In genomic region chr15:56765252-56765651, GRCh38 we compare ENCODE assay signal across 14 cellular contexts. TPM values are rescaled to one million over a fixed set of nuclear protein-coding genes. Genes with fewer than 3 reads are reported as not detected.
DNase-seq lines count a peak whose midpoint lies in the region; ATAC-seq, FAIRE-seq and TF ChIP-seq lines count a peak whose summit lies in the region.
"Had no signal": no experiment of that assay in that cellular context is flagged by ENCODE, and none has a peak within 500 bp of the region (broad histone marks: within the 10 kb centered on the region; RNA-seq: fewer than 3 reads in every experiment).

No MANE protein-coding gene starts in this region.

- no peak for TF ChIP-seq EP300 in sigmoid colon (IDR thresholded peaks at IDR 0.05)

- no peaks in the 10 kb centered on the region for H3K27me3 Mint-ChIP-seq in T-helper 2 cell treated with Interferon-gamma antibody and Interleukin-4, amounts not matched to agents 5 μg/mL and 100 μg/mL, for 36 hours (ENCODE audit: low read depth)
- H3K27me3 Mint-ChIP-seq in effector memory CD8-positive, alpha-beta T cell = no peaks in the 10 kb centered on the region

- CTCF ChIA-PET in AG04449 (lab: Yijun Ruan, JAX) = interaction anchor here (1.2 to 2.3 kb wide), 2 partner anchors 8 to 10 kb away, joined by 4 to 5 read pairs; no protein-coding TSS in a partner anchor

- peaks cover 25% of the 10 kb centered on the region for H3K4me1 Mint-ChIP-seq in T-helper 2 cell treated with Interferon-gamma antibody and Interleukin-4, amounts not matched to agents 5 μg/mL and 100 μg/mL, for 36 hours (ENCODE audit: low read depth)
- peaks cover 0 to 3% of the 10 kb centered on the region in 2 donors for H3K4me1 Mint-ChIP-seq in effector memory CD8-positive, alpha-beta T cell (ENCODE audit: low read depth in 2 of 2)

- no peak for ATAC-seq in effector memory CD8-positive, alpha-beta T cell (replicated peaks)
- ATAC-seq: gastroesophageal sphincter, left lobe of liver had no signal

- no peaks in the 10 kb centered on the region for H3K36me3 ChIP-seq in sigmoid colon
- H3K36me3 ChIP-seq: gastroesophageal sphincter had no signal

- DNase-seq in AG04449 (ENCODE audit: low read depth, low spot score) = peak; percentile 51
- no peak for DNase-seq in GM19239 (ENCODE audit: insufficient read length, low spot score)
- no peak for DNase-seq in T-helper 2 cell treated with Interferon-gamma antibody and Interleukin-4, amounts not matched to agents 5 μg/mL and 100 μg/mL, for 36 hours (ENCODE audit: low spot score)
- peak; percentile 65 for DNase-seq in fibroblast of the aortic adventitia (ENCODE audit: low read depth)
- DNase-seq in effector memory CD8-positive, alpha-beta T cell = no peak
- no peak for DNase-seq in sigmoid colon
- DNase-seq in NCI-H69 (lab: John Stamatoyannopoulos, UW) = no peak
- DNase-seq in T-helper 9 cell = no peak
- DNase-seq: activated T-cell treated with anti-CD3 and anti-CD28 coated beads, Interleukin-2, amount 50 U/mL, for 48 hours; central memory CD4-positive, alpha-beta T cell; stimulated activated CD4-positive, alpha-beta T cell treated with anti-CD3 and anti-CD28 coated beads, Interleukin-1b, Interleukin-23, amount 100 ng/mL, for 48 hours had no signal

- intact Hi-C loops in sigmoid colon (cut with DNase I) = no loop called here

- no peak for TF ChIP-seq POLR2A in sigmoid colon (IDR thresholded peaks at IDR 0.05)

- POLR2A ChIA-PET in AG04449 (lab: Yijun Ruan, JAX) = interaction anchor here (0.6 kb wide), 1 partner anchor 9 kb away, joined by 3 read pairs; no protein-coding TSS in a partner anchor

- no peaks in the 10 kb centered on the region for H3K27me3 ChIP-seq in sigmoid colon
- H3K27me3 ChIP-seq: gastroesophageal sphincter had no signal

- no peaks in the 10 kb centered on the region for H3K36me3 Mint-ChIP-seq in T-helper 2 cell treated with Interferon-gamma antibody and Interleukin-4, amounts not matched to agents 5 μg/mL and 100 μg/mL, for 36 hours (ENCODE audit: low read depth)
- no peaks in the 10 kb centered on the region for H3K36me3 Mint-ChIP-seq in effector memory CD8-positive, alpha-beta T cell (ENCODE audit: insufficient read depth)
- H3K36me3 Mint-ChIP-seq: CD14-positive monocyte had no signal

- H3K4me3 ChIP-seq in AG04449 (ENCODE audit: low read depth, low read length) (no peak overlapping the region), fibroblast of the aortic adventitia (ENCODE audit: low read depth, low read length) (no peak overlapping the region), sigmoid colon (no peak overlapping the region)
- H3K4me3 ChIP-seq: gastroesophageal sphincter had no signal

- H3K27ac Mint-ChIP-seq in T-helper 2 cell treated with Interferon-gamma antibody and Interleukin-4, amounts not matched to agents 5 μg/mL and 100 μg/mL, for 36 hours = peak overlapping the region; percentile 17
- no peak overlapping the region for H3K27ac Mint-ChIP-seq in effector memory CD8-positive, alpha-beta T cell

- no peaks in the 10 kb centered on the region for H3K9me3 Mint-ChIP-seq in T-helper 2 cell treated with Interferon-gamma antibody and Interleukin-4, amounts not matched to agents 5 μg/mL and 100 μg/mL, for 36 hours
- no peaks in the 10 kb centered on the region for H3K9me3 Mint-ChIP-seq in effector memory CD8-positive, alpha-beta T cell

- H3K27ac ChIP-seq in sigmoid colon = peak overlapping the region in 1 of 4 donors; percentile 1

- H3K9me3 ChIP-seq in sigmoid colon = no peaks in the 10 kb centered on the region
- H3K9me3 ChIP-seq: gastroesophageal sphincter had no signal

- peaks cover 0 to 14% (median 0%) of the 10 kb centered on the region in 4 donors for H3K4me1 ChIP-seq in sigmoid colon

- TF ChIP-seq CTCF in AG04449 (IDR thresholded peaks at IDR 0.05; ENCODE audit: insufficient read depth, low read length, missing control alignments) (no peak), fibroblast of the aortic adventitia (IDR thresholded peaks at IDR 0.05; ENCODE audit: insufficient read depth, low read length) (no peak), sigmoid colon (IDR thresholded peaks at IDR 0.05) (no peak)

- peak overlapping the region; percentile 25 for H3K4me3 Mint-ChIP-seq in T-helper 2 cell treated with Interferon-gamma antibody and Interleukin-4, amounts not matched to agents 5 μg/mL and 100 μg/mL, for 36 hours
- no peak overlapping the region for H3K4me3 Mint-ChIP-seq in effector memory CD8-positive, alpha-beta T cell
- H3K4me3 Mint-ChIP-seq: CD14-positive monocyte had no signal

- FAIRE-seq in GM19239 (lab: Jason Lieb, UNC) = peak; percentile 58

RNA-seq across cellular contexts. Expression of gene ZNF280D, which starts 31.9 kb away (rescaled TPM):
- total RNA-seq in fibroblast of the aortic adventitia (ENCODE audit: low replicate concordance) (30.9 and 55.3 TPM in 2 replicates), sigmoid colon (10 to 100 TPM; 53.6 to 75.3 (median 67.2) TPM)
- polyA plus RNA-seq in sigmoid colon = 10 to 100 TPM in 2 of 3 donors, 1 to 10 TPM in 1; 5.8 to 12.0 (median 10.1) TPM

Comparison
In these comparisons a context has a peak if more than half of its experiments do, and no peak if none do; other contexts are left out.
1. DNase-seq: peak in AG04449 (single experiment) and fibroblast of the aortic adventitia (single experiment); none in GM19239 (single experiment), T-helper 2 cell treated with Interferon-gamma antibody and Interleukin-4, amounts not matched to agents 5 μg/mL and 100 μg/mL, for 36 hours (single experiment), effector memory CD8-positive, alpha-beta T cell (0 of 3), sigmoid colon (single experiment), NCI-H69 (single experiment) and T-helper 9 cell (single experiment).